ENCODE assay signal across 22 cellular contexts in genomic region chr16:30626230-30626629, GRCh38.
"Had no signal": no experiment of that assay in that cellular context is flagged by ENCODE, and none has a peak within 500 bp of the region (broad histone marks: within the 10 kb centered on the region; RNA-seq: fewer than 3 reads in every experiment).

No MANE protein-coding gene starts in this region.

- H3K9ac ChIP-seq: KMS-11 had no signal

- DNase-seq: IMR-90, Kasumi-1, MM.1S, NCI-H1092 treated with DMSO at 0.1 percent for 48 hours, NCI-H1436, NCI-H187, NCI-H2029, NCI-H2081 treated with DMSO at 0.1 percent for 48 hours, NCI-H2171, NCI-H226, NCI-H446, NCI-H510A, NCI-H524 treated with DMSO at 0.1 percent for 48 hours, NCI-H69, NCI-H774, Right ventricle myocardium superior, RPMI8226, SIG-M5 had no signal

- H3K27me3 ChIP-seq: SJSA1 had no signal

- H3K27ac ChIP-seq: KMS-11, SJSA1, SK-N-MC had no signal

- H3K4me2 ChIP-seq: KMS-11 had no signal

- H3K4me3 ChIP-seq: SJSA1, SK-N-MC had no signal

- FAIRE-seq: RCC 7860 had no signal

- H3K9me3 ChIP-seq: SJSA1 had no signal

- H3K36me3 ChIP-seq: SJSA1 had no signal
